35 cellular contexts compared by ENCODE assay signal in genomic region chr17:3526491-3526890, GRCh38. TPM values are rescaled to one million over a fixed set of nuclear protein-coding genes. Genes with fewer than 3 reads are reported as not detected.
"Had no signal": no experiment of that assay in that cellular context is flagged by ENCODE, and none has a peak within 500 bp of the region (broad histone marks: within the 10 kb centered on the region; RNA-seq: fewer than 3 reads in every experiment).

No MANE protein-coding gene starts in this region.

- H3K4me1 ChIP-seq: body of pancreas, breast epithelium, SJCRH30 had no signal

- H3K27me3 ChIP-seq: body of pancreas, breast epithelium, SJCRH30 had no signal

- H3K4me3 ChIP-seq: body of pancreas, breast epithelium, SJCRH30, SK-N-MC had no signal

- ATAC-seq: activated CD8-positive, alpha-beta T cell treated with anti-CD3 and anti-CD28 coated beads, Interleukin-2, amount 10 ng/mL, durations not matched to agents 7 days and 5 days; body of pancreas; PC-3 had no signal

- H3K36me3 Mint-ChIP-seq: activated naive CD4-positive, alpha-beta T cell treated with anti-CD3 and anti-CD28 coated beads, Interleukin-2, amount 50 U/mL, for 24 hours; activated naive CD8-positive, alpha-beta T cell treated with anti-CD3 and anti-CD28 coated beads, Interleukin-2, amount 10 ng/mL, durations not matched to agents 7 days and 5 days had no signal

- H3K27ac ChIP-seq: body of pancreas, breast epithelium, RWPE1, SJCRH30, SK-N-MC had no signal

- DNase-seq: activated CD4-positive, alpha-beta T cell treated with anti-CD3 and anti-CD28 coated beads, Interleukin-2, amount 10 ng/mL, durations not matched to agents 24 days and 14 days; activated CD4-positive, alpha-beta T cell treated with anti-CD3 and anti-CD28 coated beads, Interleukin-2, amount 50 U/mL, for 4 hours; activated CD8-positive, alpha-beta T cell treated with anti-CD3 and anti-CD28 coated beads, Interleukin-2, amount 10 ng/mL, durations not matched to agents 7 days and 5 days; activated gamma-delta T cell; activated naive CD4-positive, alpha-beta T cell treated with Interleukin-2 at 50 U/mL for 16 hours; activated naive CD8-positive, alpha-beta T cell treated with anti-CD3 and anti-CD28 coated beads, Interleukin-2, amount 10 ng/mL, durations not matched to agents 7 days and 5 days; activated T-cell treated with anti-CD3 and anti-CD28 coated beads, Interleukin-2, amount 50 U/mL, for 24 hours; amygdala; body of pancreas; Karpas-422; KBM-7; MV-4-11; NCI-H1092; NCI-H1436 treated with DMSO at 0.1 percent for 48 hours; NCI-H1694 treated with DMSO at 0.1 percent for 48 hours; NCI-H2029; NCI-H345; NCI-H524 treated with DMSO at 0.1 percent for 48 hours; NK-92 treated with Interleukin-12 subunit alpha and Interleukin-12 subunit beta, amount 100 ng/mL, for 24 hours; PC-3; SHP77; SJCRH30 had no signal

- H3K9me3 Mint-ChIP-seq: activated CD4-positive, alpha-beta T cell treated with anti-CD3 and anti-CD28 coated beads, Interleukin-2, amount 10 ng/mL, durations not matched to agents 24 days and 14 days; activated naive CD4-positive, alpha-beta T cell treated with anti-CD3 and anti-CD28 coated beads, Interleukin-2, amount 50 U/mL, for 24 hours; activated naive CD8-positive, alpha-beta T cell treated with anti-CD3 and anti-CD28 coated beads, Interleukin-2, amount 10 ng/mL, durations not matched to agents 7 days and 5 days; activated T-cell treated with anti-CD3 and anti-CD28 coated beads, Interleukin-2, amount 50 U/mL, for 24 hours; activated T-helper 2 cell treated with anti-CD3 and anti-CD28 coated beads, Interferon-gamma antibody, Interleukin-2, Interleukin-4, amounts not matched to agents 10 μg/mL and 5 μg/mL and 100 μg/mL, durations not matched to agents 14 hours and 24 hours and 36 hours had no signal

- H3K4me1 Mint-ChIP-seq: activated CD4-positive, alpha-beta T cell treated with anti-CD3 and anti-CD28 coated beads, Interleukin-2, amount 10 ng/mL, durations not matched to agents 24 days and 14 days; activated naive CD4-positive, alpha-beta T cell treated with anti-CD3 and anti-CD28 coated beads, Interleukin-2, amount 50 U/mL, for 24 hours; activated naive CD8-positive, alpha-beta T cell treated with anti-CD3 and anti-CD28 coated beads, Interleukin-2, amount 10 ng/mL, durations not matched to agents 7 days and 5 days had no signal

- H3K27ac Mint-ChIP-seq: activated CD4-positive, alpha-beta T cell treated with anti-CD3 and anti-CD28 coated beads, Interleukin-2, amount 10 ng/mL, durations not matched to agents 24 days and 14 days; activated CD8-positive, alpha-beta T cell treated with anti-CD3 and anti-CD28 coated beads, Interleukin-2, amount 10 ng/mL, durations not matched to agents 7 days and 5 days; activated naive CD8-positive, alpha-beta T cell treated with anti-CD3 and anti-CD28 coated beads, Interleukin-2, amount 10 ng/mL, durations not matched to agents 7 days and 5 days; activated T-cell treated with anti-CD3 and anti-CD28 coated beads, Interleukin-2, amount 50 U/mL, for 24 hours; activated T-helper 2 cell treated with anti-CD3 and anti-CD28 coated beads, Interferon-gamma antibody, Interleukin-2, Interleukin-4, amounts not matched to agents 10 μg/mL and 5 μg/mL and 100 μg/mL, durations not matched to agents 14 hours and 24 hours and 36 hours had no signal

- H3K9me3 ChIP-seq: body of pancreas, breast epithelium, SJCRH30 had no signal

- FAIRE-seq: astrocyte, RCC 7860, TTC549 had no signal

- H3K27me3 Mint-ChIP-seq: activated CD4-positive, alpha-beta T cell treated with anti-CD3 and anti-CD28 coated beads, Interleukin-2, amount 10 ng/mL, durations not matched to agents 24 days and 14 days; activated naive CD4-positive, alpha-beta T cell treated with anti-CD3 and anti-CD28 coated beads, Interleukin-2, amount 50 U/mL, for 24 hours; activated naive CD8-positive, alpha-beta T cell treated with anti-CD3 and anti-CD28 coated beads, Interleukin-2, amount 10 ng/mL, durations not matched to agents 7 days and 5 days; activated T-cell treated with anti-CD3 and anti-CD28 coated beads, Interleukin-2, amount 50 U/mL, for 24 hours had no signal

- H3K4me3 Mint-ChIP-seq: activated CD4-positive, alpha-beta T cell treated with anti-CD3 and anti-CD28 coated beads, Interleukin-2, amount 10 ng/mL, durations not matched to agents 24 days and 14 days; activated CD8-positive, alpha-beta T cell treated with anti-CD3 and anti-CD28 coated beads, Interleukin-2, amount 10 ng/mL, durations not matched to agents 7 days and 5 days; activated naive CD4-positive, alpha-beta T cell treated with anti-CD3 and anti-CD28 coated beads, Interleukin-2, amount 50 U/mL, for 24 hours; activated naive CD8-positive, alpha-beta T cell treated with anti-CD3 and anti-CD28 coated beads, Interleukin-2, amount 10 ng/mL, durations not matched to agents 7 days and 5 days; activated T-cell treated with anti-CD3 and anti-CD28 coated beads, Interleukin-2, amount 50 U/mL, for 24 hours had no signal

- H3K36me3 ChIP-seq: breast epithelium, SJCRH30 had no signal

RNA-seq across cellular contexts. Expression of gene ASPA, which starts 50.7 kb away (rescaled TPM):
- total RNA-seq: activated CD4-positive, alpha-beta T cell treated with anti-CD3 and anti-CD28 coated beads, Interleukin-2, amount 10 ng/mL, durations not matched to agents 24 days and 14 days; activated CD8-positive, alpha-beta T cell treated with anti-CD3 and anti-CD28 coated beads, Interleukin-2, amount 10 ng/mL, durations not matched to agents 7 days and 5 days; activated naive CD8-positive, alpha-beta T cell treated with anti-CD3 and anti-CD28 coated beads, Interleukin-2, amount 10 ng/mL, durations not matched to agents 7 days and 5 days; activated T-helper 2 cell treated with anti-CD3 and anti-CD28 coated beads, Interferon-gamma antibody, Interleukin-2, Interleukin-4, amounts not matched to agents 10 μg/mL and 5 μg/mL and 100 μg/mL, durations not matched to agents 14 hours and 24 hours and 36 hours; astrocyte; NCI-H460; PC-3; T-helper 1 cell treated with Interleukin-12 subunit alpha and Interleukin-12 subunit beta and Interleukin-4 antibody, amounts not matched to agents 30 ng/mL and 1 ng/mL, for 36 hours; T-helper 2 cell treated with Interferon-gamma antibody and Interleukin-4, amounts not matched to agents 100 ng/mL and 5 ng/mL, for 36 hours had no signal

RNA-seq across cellular contexts. Expression of gene SPATA22, which starts 54.9 kb away (rescaled TPM):
- total RNA-seq: activated CD4-positive, alpha-beta T cell treated with anti-CD3 and anti-CD28 coated beads, Interleukin-2, amount 10 ng/mL, durations not matched to agents 24 days and 14 days; activated CD8-positive, alpha-beta T cell treated with anti-CD3 and anti-CD28 coated beads, Interleukin-2, amount 10 ng/mL, durations not matched to agents 7 days and 5 days; activated T-helper 2 cell treated with anti-CD3 and anti-CD28 coated beads, Interferon-gamma antibody, Interleukin-2, Interleukin-4, amounts not matched to agents 10 μg/mL and 5 μg/mL and 100 μg/mL, durations not matched to agents 14 hours and 24 hours and 36 hours; astrocyte; body of pancreas; cardiac septum; MCF 10A; NCI-H460; PC-3; T-helper 1 cell treated with Interleukin-12 subunit alpha and Interleukin-12 subunit beta and Interleukin-4 antibody, amounts not matched to agents 30 ng/mL and 1 ng/mL, for 36 hours; T-helper 2 cell treated with Interferon-gamma antibody and Interleukin-4, amounts not matched to agents 100 ng/mL and 5 ng/mL, for 36 hours had no signal
